20 cellular contexts compared by ENCODE assay signal in the genomic region with DNA sequence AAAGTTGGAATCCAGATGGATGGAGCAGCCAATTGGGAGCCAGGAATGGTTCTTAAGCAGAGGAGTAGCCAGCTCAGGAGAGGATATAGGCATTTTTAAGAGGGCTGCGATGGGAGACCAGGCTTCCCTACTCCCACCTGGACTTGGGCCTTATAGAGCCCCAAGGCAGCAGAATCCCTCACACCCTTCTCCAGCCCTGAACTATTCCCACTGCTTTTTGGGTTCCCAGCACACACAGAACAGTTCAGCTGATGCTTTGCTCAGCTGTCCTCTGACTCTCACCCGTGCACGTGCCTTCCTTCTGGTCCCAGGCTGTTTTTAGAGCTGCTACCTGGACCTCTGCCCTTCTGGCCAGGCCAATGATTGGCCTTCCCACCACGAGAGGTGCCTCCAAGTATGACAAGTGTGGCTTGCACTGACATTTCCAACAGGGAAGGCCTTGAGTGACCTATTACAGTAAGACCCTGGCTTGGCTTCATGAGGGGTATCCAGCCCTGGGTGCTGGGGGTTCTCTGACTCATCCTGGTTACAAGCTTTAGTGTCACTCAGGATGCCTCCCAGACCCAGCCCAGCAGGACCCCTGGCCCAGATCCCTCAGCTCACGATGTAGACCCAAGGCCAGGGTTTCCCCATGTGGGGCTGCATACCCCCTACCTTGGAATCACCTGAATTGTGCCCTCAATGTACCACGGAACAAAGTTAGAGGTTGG. TPM values are rescaled to one million over a fixed set of nuclear protein-coding genes. Genes with fewer than 3 reads are reported as not detected.
"Had no signal": no experiment of that assay in that cellular context is flagged by ENCODE, and none has a peak within 500 bp of the region (broad histone marks: within the 10 kb centered on the region; RNA-seq: fewer than 3 reads in every experiment).

No MANE protein-coding gene starts in this region.

- H3K4me3 Mint-ChIP-seq: mesothelial cell of epicardium, natural killer cell, neural crest cell had no signal

- H3K27me3 ChIP-seq: ovary, right atrium auricular region had no signal

- H3K36me3 ChIP-seq: esophagus squamous epithelium, ovary, right atrium auricular region, sigmoid colon had no signal

- H3K27ac ChIP-seq: dorsolateral prefrontal cortex, epithelial cell of prostate, esophagus squamous epithelium, ovary, right atrium auricular region, sigmoid colon, skin epidermis had no signal

- H3K4me3 ChIP-seq: dorsolateral prefrontal cortex, esophagus squamous epithelium, ovary, right atrium auricular region, sigmoid colon, skin epidermis had no signal

- H3K36me3 Mint-ChIP-seq: mesothelial cell of epicardium, natural killer cell had no signal

- H3K4me1 Mint-ChIP-seq: mesothelial cell of epicardium, natural killer cell, neural crest cell had no signal

- ATAC-seq: left lobe of liver, natural killer cell had no signal

- DNase-seq: cortex of kidney; dorsolateral prefrontal cortex; effector memory CD4-positive, alpha-beta T cell; esophagus squamous epithelium; foreskin fibroblast; hippocampal formation; kidney glomerular epithelial cell; mammary epithelial cell; natural killer cell; ovary; sigmoid colon; stimulated activated CD4-positive, alpha-beta T cell treated with anti-CD3 and anti-CD28 coated beads, Interleukin-2, amount 100 ng/mL, for 24 hours; stimulated activated naive CD4-positive, alpha-beta T cell treated with Interleukin-2 at 50 U/mL for 16 hours; trophoblast cell had no signal

- H3K9me3 ChIP-seq: esophagus squamous epithelium, ovary, right atrium auricular region, sigmoid colon had no signal

- H3K27ac Mint-ChIP-seq: mesothelial cell of epicardium, natural killer cell had no signal

- H3K9me3 Mint-ChIP-seq: mesothelial cell of epicardium, natural killer cell, neural crest cell had no signal

- H3K4me1 ChIP-seq: right atrium auricular region, sigmoid colon had no signal

RNA-seq across cellular contexts. Expression of gene NOX5, which starts 25.2 kb away (rescaled TPM):
- total RNA-seq: neural crest cell had no signal
